ENCODE assay signal across 8 cellular contexts in the genomic region with DNA sequence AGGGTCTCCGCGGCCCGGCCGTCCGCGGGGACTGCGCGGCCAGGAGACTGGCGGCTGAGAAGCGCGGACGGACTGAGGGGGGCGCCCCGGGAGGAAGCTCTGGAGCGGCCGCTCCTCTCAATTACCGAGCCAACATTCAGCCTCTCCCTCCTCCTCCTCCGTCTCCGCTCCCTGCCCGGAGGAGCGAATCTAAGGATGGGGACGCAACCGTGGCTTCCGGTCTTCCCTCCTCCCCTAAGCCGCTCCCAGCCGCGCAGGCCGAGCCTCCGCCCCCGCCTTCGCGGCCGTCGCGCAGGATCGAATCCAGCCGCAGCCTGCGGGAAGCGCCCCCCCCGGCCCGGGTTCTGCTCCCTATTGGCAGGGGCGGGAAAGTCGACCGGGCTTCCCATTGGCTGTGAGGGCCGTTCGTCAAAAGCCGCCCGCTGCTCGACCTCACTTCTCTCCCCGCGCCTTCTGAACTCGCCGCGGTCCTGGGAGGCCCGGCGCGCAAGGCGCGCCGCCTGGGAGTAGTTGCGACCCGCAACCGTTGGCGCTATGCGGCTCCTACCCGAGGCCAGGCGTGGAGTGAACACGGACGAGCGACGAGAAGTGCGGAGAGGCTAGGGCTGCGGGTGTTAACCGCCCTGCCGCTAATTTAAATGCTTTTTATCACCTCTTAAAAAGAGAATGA. TPM values are rescaled to one million over a fixed set of nuclear protein-coding genes. Genes with fewer than 3 reads are reported as not detected.
DNase-seq lines count a peak whose midpoint lies in the region; ATAC-seq and TF ChIP-seq lines count a peak whose summit lies in the region.

A gene (minus strand): TSS at position 197 of the 670 bp plus-strand sequence. CDS start 302 bp downstream, outside the sequence.

- no peaks in the 10 kb centered on the region for H3K36me3 Mint-ChIP-seq in osteocyte (ENCODE audit: unreplicated experiment)

- peak within 1 kb of the TSS; percentile 98 for H3K27ac ChIP-seq in thoracic aorta

- H3K27me3 ChIP-seq in GM06990 (replicated peaks; ENCODE audit: control insufficient read depth, insufficient read depth, low read length) (no peaks in the 10 kb centered on the region; the same call in 1 of the 2 replicates), thoracic aorta (replicated peaks; ENCODE audit: insufficient read depth) (no peaks in the 10 kb centered on the region)

- H3K36me3 ChIP-seq in GM06990 (ENCODE audit: control insufficient read depth, insufficient read depth, low read length) (no peaks in the 10 kb centered on the region), thoracic aorta (no peaks in the 10 kb centered on the region)

- intact Hi-C loops in head of caudate nucleus (cut with DNase I), result loop anchor here (2.0 to 10.0 kb wide), 4 partner anchors 62 to 522 kb away; a partner anchor contains a TSS

- peak; percentile 12 for TF ChIP-seq CTCF in GM06990 (IDR thresholded peaks at IDR 0.05; ENCODE audit: insufficient read depth, low read length, poor library complexity, severe bottlenecking)
- no peak for TF ChIP-seq CTCF in osteocyte (IDR thresholded peaks at IDR 0.05)
- no peak for TF ChIP-seq CTCF in thoracic aorta (IDR thresholded peaks at IDR 0.05)

- H3K4me3 Mint-ChIP-seq in osteocyte (ENCODE audit: unreplicated experiment), result peak within 1 kb of the TSS; percentile 91

- H3K9me3 ChIP-seq in thoracic aorta, result no peaks in the 10 kb centered on the region

- H3K4me3 ChIP-seq in GM06990 (replicated peaks; ENCODE audit: low read depth, low read length) (peak within 1 kb of the TSS; percentile 88), thoracic aorta (peak within 1 kb of the TSS; percentile 94)

- no peaks in the 10 kb centered on the region for H3K9me3 Mint-ChIP-seq in osteocyte (ENCODE audit: unreplicated experiment)

- peaks cover 45% of the 10 kb centered on the region for H3K4me1 Mint-ChIP-seq in osteocyte (ENCODE audit: unreplicated experiment)

- H3K27ac Mint-ChIP-seq in osteocyte (ENCODE audit: unreplicated experiment), result peak within 1 kb of the TSS; percentile 93

- DNase-seq in GM06990 (ENCODE audit: extremely low read depth, insufficient read length), result peak; percentile 90
- peak; percentile 93 for DNase-seq in NCI-H128 (lab: John Stamatoyannopoulos, UW; ENCODE audit: unreplicated experiment)
- DNase-seq in SW480 (ENCODE audit: low spot score), result peak; percentile 98
- peak; percentile 84 for DNase-seq in activated naive CD8-positive, alpha-beta T cell treated with anti-CD3 and anti-CD28 coated beads, Interleukin-2, amount 50 U/mL, for 16 hours (ENCODE audit: low read depth, low spot score)
- peak; percentile 92 to 99 (median 98) for DNase-seq in head of caudate nucleus
- peak; percentile 100 for DNase-seq in osteocyte (ENCODE audit: extremely low spot score, unreplicated experiment)
- peak; percentile 85 for DNase-seq in thoracic aorta (ENCODE audit: low spot score)

- no peaks in the 10 kb centered on the region for H3K27me3 Mint-ChIP-seq in osteocyte (ENCODE audit: unreplicated experiment)

- H3K4me1 ChIP-seq in thoracic aorta (ENCODE audit: control insufficient read depth in 1 of 2, low read depth in 2 of 2), result peaks cover 25 to 32% of the 10 kb centered on the region in 2 donors

- ATAC-seq in HG02623 (IDR thresholded peaks at IDR 0.05; ENCODE audit: unreplicated experiment) (peak; percentile 62), thoracic aorta (ENCODE audit: insufficient number of reproducible peaks, low FRiP score, low read depth) (peak; percentile 83)

RNA-seq across cellular contexts. Expression of the gene that starts here (rescaled TPM):
- 55.6 and 63.0 TPM in 2 replicates for total RNA-seq in osteocyte
- total RNA-seq in thoracic aorta, result 10 to 100 TPM; 60.1 to 64.7 TPM

Comparison
In these comparisons a context has a peak if more than half of its experiments do, and no peak if none do; other contexts are left out.
1. Peak in every context shown above with its lines: DNase-seq, ATAC-seq, H3K4me3 ChIP-seq and H3K27ac ChIP-seq.